Comparison of ENCODE assay signal across 8 cellular contexts in the genomic region with DNA sequence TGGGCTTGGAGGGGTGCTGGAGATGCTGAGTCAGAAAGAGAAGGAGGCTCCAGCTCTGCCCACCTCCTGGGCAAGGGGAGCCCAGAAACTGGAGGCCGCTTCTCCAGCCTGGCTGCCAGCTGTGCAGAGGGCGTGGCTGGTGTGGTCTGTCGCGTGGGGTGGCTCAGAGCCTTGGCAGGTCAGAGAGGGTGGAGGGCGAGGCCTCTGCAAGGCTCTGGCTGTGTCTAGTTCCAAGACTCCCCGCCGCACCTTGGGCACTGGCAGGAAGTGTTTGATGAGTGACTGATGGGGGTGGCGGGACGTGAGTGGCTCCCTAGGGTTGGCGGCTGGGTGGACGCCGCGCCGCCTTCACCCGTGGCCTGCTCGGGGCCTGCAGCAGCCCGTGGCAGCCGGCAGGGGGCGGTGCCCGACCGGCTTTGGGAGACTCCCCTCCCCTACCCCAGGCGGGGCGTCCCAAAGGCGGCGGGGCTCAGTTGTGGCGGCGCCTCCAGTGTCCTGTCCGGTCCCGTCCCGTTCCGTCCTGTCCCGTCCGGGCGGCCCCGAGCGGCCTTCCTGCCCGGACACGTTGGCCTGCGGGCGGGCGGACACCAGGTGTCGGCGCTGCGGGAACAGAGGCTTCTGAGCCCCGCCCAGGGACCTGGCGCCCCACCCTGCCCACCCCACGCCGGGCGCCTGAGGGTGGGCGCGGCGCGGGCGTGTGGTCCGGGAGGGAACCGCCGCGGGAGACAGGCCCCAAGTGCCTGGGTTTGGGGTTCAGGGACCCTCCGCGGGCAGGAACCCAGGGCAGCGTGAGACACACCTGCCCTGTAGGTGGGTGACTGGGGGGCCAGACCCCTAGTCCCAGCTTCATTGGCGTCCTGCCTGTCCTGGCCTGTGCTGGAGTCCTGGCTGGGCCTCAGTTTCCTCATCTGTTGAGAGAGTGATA. TPM values are rescaled to one million over a fixed set of nuclear protein-coding genes. Genes with fewer than 3 reads are reported as not detected.
A peak's percentile ranks its signal among the peaks of the same experiment; 100 is the strongest.
DNase-seq lines count a peak whose midpoint lies in the region; ATAC-seq and TF ChIP-seq lines count a peak whose summit lies in the region.

No MANE protein-coding gene starts in this region.

- no peak overlapping the region for H3K9ac ChIP-seq in SK-N-MC (ENCODE audit: insufficient read length)

- H3K9me3 ChIP-seq in SK-N-MC (ENCODE audit: low read depth, low read length) (no peaks in the 10 kb centered on the region), gastrocnemius medialis (no peaks in the 10 kb centered on the region)

- peak overlapping the region; percentile 73 for H3K4me3 Mint-ChIP-seq in activated naive CD8-positive, alpha-beta T cell

- peak; percentile 87 to 94 (median 91) for TF ChIP-seq CTCF in gastrocnemius medialis (IDR thresholded peaks at IDR 0.05 in 4 of 5, conservative IDR thresholded peaks at IDR 0.05 in 1 of 5)

- H3K27me3 ChIP-seq in gastrocnemius medialis: no peaks in the 10 kb centered on the region

- no peaks in the 10 kb centered on the region for H3K27me3 Mint-ChIP-seq in activated naive CD8-positive, alpha-beta T cell

- DNase-seq in 8988T: peak; percentile 84
- DNase-seq in SK-N-MC (ENCODE audit: low read depth, low spot score): no peak
- DNase-seq in left ventricle myocardium superior: peak; percentile 86
- peak; percentile 25 to 65 for DNase-seq in gastrocnemius medialis
- no peak for DNase-seq in NCI-H748 treated with DMSO at 0.1 percent for 48 hours (lab: John Stamatoyannopoulos, UW)

- H3K27ac ChIP-seq in SK-N-MC (no peak overlapping the region), gastrocnemius medialis (peak overlapping the region in 3 of 4 donors; percentile 24 to 40 (median 33))

- H3K9me3 Mint-ChIP-seq in activated naive CD8-positive, alpha-beta T cell (ENCODE audit: low read depth): no peaks in the 10 kb centered on the region

- no peak overlapping the region for H3K27ac Mint-ChIP-seq in activated naive CD8-positive, alpha-beta T cell

- peaks cover 24% of the 10 kb centered on the region for H3K4me1 Mint-ChIP-seq in activated naive CD8-positive, alpha-beta T cell (ENCODE audit: low read depth)

- H3K4me1 ChIP-seq in gastrocnemius medialis: peaks cover 14 to 17% of the 10 kb centered on the region in 2 donors

- no peaks in the 10 kb centered on the region for H3K36me3 Mint-ChIP-seq in activated naive CD8-positive, alpha-beta T cell

- 0 out of 2 replicates have a peak overlapping the region, but pooled peaks have one; percentile 30 for H3K4me3 ChIP-seq in SK-N-MC
- H3K4me3 ChIP-seq in gastrocnemius medialis: peak overlapping the region; percentile 39 to 55 (median 54)

- intact Hi-C loops in left ventricle myocardium superior (cut with micrococcal nuclease) (loop anchor here (10.0 kb wide), 2 partner anchors 353 to 723 kb away; no protein-coding TSS in a partner anchor), gastrocnemius medialis (cut with DNase I; ENCODE audit: low total_unique reads) (loop anchor here (1.0 kb wide), 1 partner anchor 175 kb away; no protein-coding TSS in a partner anchor)

- H3K36me3 ChIP-seq in SK-N-MC (ENCODE audit: insufficient read depth, low read length) (no peaks in the 10 kb centered on the region), gastrocnemius medialis (no peaks in the 10 kb centered on the region)

- no peak for TF ChIP-seq POLR2A in gastrocnemius medialis (IDR thresholded peaks at IDR 0.05)

- in situ Hi-C loops in gastrocnemius medialis (cut with MboI; ENCODE audit: low sequenced_read_pairs in 4 of 4): loop anchor here in 1 of 4 donors (10.0 kb wide), 1 partner anchor 733 kb away; no protein-coding TSS in a partner anchor

- ATAC-seq in GM21360 (IDR thresholded peaks at IDR 0.05; ENCODE audit: unreplicated experiment): peak; percentile 58
- peak; percentile 73 for ATAC-seq in left ventricle myocardium superior
- peak; percentile 51 to 55 for ATAC-seq in gastrocnemius medialis
- no peak for ATAC-seq in HG03135 (IDR thresholded peaks at IDR 0.05; ENCODE audit: unreplicated experiment)

RNA-seq across cellular contexts. Expression of a gene that starts 39.7 kb away (rescaled TPM):
- total RNA-seq in left ventricle myocardium superior (not detected), gastrocnemius medialis (under 1 TPM in 2 of 4 donors, not detected in 2; 0.13 to 0.26 TPM)

Comparison
In these comparisons a context has a peak if more than half of its experiments do, and no peak if none do; other contexts are left out.
1. DNase-seq: peak in 8988T (single experiment), left ventricle myocardium superior (single experiment) and gastrocnemius medialis (2 of 2); none in SK-N-MC (single experiment) and NCI-H748 treated with DMSO at 0.1 percent for 48 hours (single experiment).